Comparison of ENCODE assay signal across 14 cellular contexts in the genomic region with DNA sequence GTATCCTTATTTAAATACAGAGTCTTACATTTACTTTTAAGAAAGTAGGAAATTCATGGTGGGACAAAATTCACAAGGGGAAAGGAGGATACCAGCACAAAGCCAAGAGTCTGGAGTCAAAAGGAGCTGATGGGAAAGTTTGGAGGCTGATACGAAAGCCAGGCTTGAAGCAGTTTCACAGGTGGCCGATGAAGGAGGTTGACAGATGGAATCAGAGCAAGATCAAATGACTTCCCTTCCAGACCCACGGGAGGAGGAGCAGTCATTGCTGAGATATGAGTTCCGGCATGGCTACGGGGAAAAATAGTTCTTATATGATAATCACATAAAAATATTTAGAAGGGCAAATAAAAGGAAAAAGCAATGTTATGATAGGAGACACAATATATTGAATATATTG.
"Had no signal": no experiment of that assay in that cellular context is flagged by ENCODE, and none has a peak within 500 bp of the region (broad histone marks: within the 10 kb centered on the region; RNA-seq: fewer than 3 reads in every experiment).

No MANE protein-coding gene starts in this region.

- H3K9me3 Mint-ChIP-seq: activated T-helper 2 cell treated with anti-CD3 and anti-CD28 coated beads, Interferon-gamma antibody, Interleukin-2, Interleukin-4, amounts not matched to agents 10 μg/mL and 5 μg/mL and 100 μg/mL, durations not matched to agents 14 hours and 24 hours and 36 hours; neural crest cell had no signal

- H3K36me3 ChIP-seq: esophagus muscularis mucosa, ovary, sigmoid colon, stomach, upper lobe of right lung had no signal

- H3K27ac Mint-ChIP-seq: activated T-helper 2 cell treated with anti-CD3 and anti-CD28 coated beads, Interferon-gamma antibody, Interleukin-2, Interleukin-4, amounts not matched to agents 10 μg/mL and 5 μg/mL and 100 μg/mL, durations not matched to agents 14 hours and 24 hours and 36 hours had no signal

- H3K27ac ChIP-seq: esophagus muscularis mucosa, ovary, sigmoid colon, stomach, testis, upper lobe of right lung had no signal

- H3K4me1 ChIP-seq: testis, upper lobe of right lung had no signal

- ATAC-seq: activated CD4-positive, CD25-positive, alpha-beta regulatory T cell treated with anti-CD3 and anti-CD28 coated beads, Interleukin-2, amount 50 U/mL, for 24 hours; upper lobe of right lung had no signal

- H3K27me3 ChIP-seq: esophagus muscularis mucosa, ovary, sigmoid colon, stomach, testis, upper lobe of right lung had no signal

- H3K4me3 ChIP-seq: esophagus muscularis mucosa, ovary, sigmoid colon, stomach, testis, upper lobe of right lung had no signal

- H3K9me3 ChIP-seq: esophagus muscularis mucosa, ovary, sigmoid colon, stomach, testis, upper lobe of right lung had no signal

- H3K4me3 Mint-ChIP-seq: neural crest cell had no signal

- DNase-seq: activated CD4-positive, alpha-beta T cell treated with anti-CD3 and anti-CD28 coated beads, Interleukin-2, amount 50 U/mL, for 1 hour; activated naive CD4-positive, alpha-beta T cell treated with anti-CD3 and anti-CD28 coated beads, Interleukin-2, amount 50 U/mL, for 16 hours; kidney glomerular epithelial cell; ovary; sigmoid colon; stimulated activated CD4-positive, alpha-beta T cell treated with anti-CD3 and anti-CD28 coated beads, Interleukin-1b, Interleukin-23, amount 100 ng/mL, for 48 hours; stomach; T-helper 9 cell; testis; upper lobe of right lung had no signal
